ENCODE assay signal across 8 cellular contexts in the genomic region with DNA sequence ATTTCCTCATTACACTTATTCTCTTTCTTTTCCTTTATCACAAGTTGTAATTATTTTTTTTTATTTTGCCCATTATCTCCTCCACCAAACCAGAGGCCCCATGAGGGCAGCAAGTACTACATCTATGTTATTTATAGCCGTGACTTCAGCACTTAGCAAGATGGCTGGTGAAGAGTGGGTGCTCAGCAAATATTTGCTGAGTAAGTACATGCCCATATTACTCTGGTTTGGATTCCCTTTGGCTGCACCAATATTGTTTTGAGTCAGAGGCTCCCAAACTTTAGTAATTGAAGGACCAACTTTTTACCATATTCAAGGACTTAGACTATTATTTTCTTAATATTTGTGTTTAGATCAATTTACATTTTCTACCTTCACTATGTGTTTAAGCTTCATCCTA.
"Had no signal": no experiment of that assay in that cellular context is flagged by ENCODE, and none has a peak within 500 bp of the region (broad histone marks: within the 10 kb centered on the region; RNA-seq: fewer than 3 reads in every experiment).

No MANE protein-coding gene starts in this region.

- FAIRE-seq: G401.6, GM12878, GM12891, GM12892, GM18507, GM19239 had no signal

- H3K4me3 ChIP-seq: GM12878 had no signal

- ATAC-seq: GM12878 had no signal

- DNase-seq: GDM1, GF-D8 had no signal
